In the genomic region with DNA sequence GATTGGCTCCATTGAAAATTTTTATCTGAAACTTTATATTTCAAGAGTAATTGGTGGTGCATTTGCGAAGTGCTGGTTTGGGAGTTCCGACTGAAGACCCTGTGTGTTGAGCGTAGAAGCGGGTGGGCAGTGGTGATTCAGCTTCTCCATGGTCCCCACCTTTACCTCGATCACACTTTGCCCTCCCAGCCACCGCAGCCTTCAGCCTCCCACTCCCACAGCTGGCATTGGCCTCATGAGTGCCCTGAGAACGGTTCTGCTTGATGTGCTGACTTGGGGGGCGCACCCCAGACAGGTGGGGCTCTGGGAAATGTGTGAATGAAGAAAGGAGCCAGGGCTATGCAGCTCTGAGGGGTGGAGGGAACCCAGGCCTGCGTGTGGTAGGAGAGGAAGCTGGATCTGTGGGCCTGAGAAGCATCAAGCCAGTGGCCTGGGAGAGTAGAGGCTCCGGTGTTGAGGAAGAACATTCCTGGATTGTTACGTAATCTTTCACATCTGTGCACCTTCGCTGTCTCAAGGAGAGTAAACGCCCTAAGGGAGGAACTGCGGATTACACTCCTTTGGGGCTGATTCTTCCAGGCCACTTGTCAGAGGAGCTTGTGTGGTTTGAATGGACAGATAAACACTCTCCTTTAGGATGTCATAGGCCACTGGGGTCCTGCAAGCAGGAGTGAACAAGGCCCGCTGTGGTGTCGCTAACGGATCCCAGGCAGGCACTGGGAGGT, we compare ENCODE assay signal across 1 cellular context.
TF ChIP-seq lines count a peak whose summit lies in the region.

No MANE protein-coding gene starts in this region.

TF ChIP-seq in GM23338, 12 proteins besides CTCF, POLR2A, EP300 and RAD21 (continued from another document):
- no peak for TF ChIP-seq JUNB (IDR thresholded peaks at IDR 0.05; ENCODE audit: unreplicated experiment)
- TF ChIP-seq EZH2phosphoT487 (IDR thresholded peaks at IDR 0.05; ENCODE audit: unreplicated experiment) = no peak
